2 cellular contexts compared by ENCODE assay signal in genomic region chr17:59853168-59853918, GRCh38.
TF ChIP-seq lines count a peak whose summit lies in the region.

No MANE protein-coding gene starts in this region.

TF ChIP-seq in K562, 482 proteins besides CTCF, POLR2A, EP300 and RAD21 (continued from another document and continues in another):
- TF ChIP-seq CHAMP1 (IDR thresholded peaks at IDR 0.05) (peak; percentile 99), FOXK2 (conservative IDR thresholded peaks at IDR 0.05 in 1 of 2, IDR thresholded peaks at IDR 0.05 in 1 of 2; ENCODE audit: low read depth in 2 of 2) (peak; percentile 53 to 70; a peak in 3 of 4 replicates), RNF2 (IDR thresholded peaks at IDR 0.05) (no peak), ZNF239 (CRISPR knock-in tag; IDR thresholded peaks at IDR 0.05) (no peak), ELK3 (CRISPR knock-in tag; IDR thresholded peaks at IDR 0.05) (no peak), DIDO1 (tag; IDR thresholded peaks at IDR 0.05; ENCODE audit: low read depth) (no peak), JUND (IDR thresholded peaks at IDR 0.05; ENCODE audit: borderline replicate concordance, low read depth, low read length) (peak; percentile 70; the same call in 1 of the 2 replicates), JUND (tag; IDR thresholded peaks at IDR 0.05; ENCODE audit: borderline replicate concordance, low read depth, low read length) (no peak), THRAP3 (IDR thresholded peaks at IDR 0.05; ENCODE audit: borderline replicate concordance) (no peak), ZSCAN29 (IDR thresholded peaks at IDR 0.05) (no peak), EWSR1 (IDR thresholded peaks at IDR 0.05; ENCODE audit: borderline replicate concordance, low read depth, partially characterized antibody) (peak; percentile 76), TRIM28 (IDR thresholded peaks at IDR 0.05) (no peak), ATF1 (CRISPR knock-in tag; IDR thresholded peaks at IDR 0.05) (no peak), ATF1 (tag; IDR thresholded peaks at IDR 0.05) (no peak), PHF21A (IDR thresholded peaks at IDR 0.05; ENCODE audit: borderline replicate concordance, low read depth) (no peak), POLR2G (IDR thresholded peaks at IDR 0.05; ENCODE audit: low read depth, low read length) (no peak), EHMT2 (IDR thresholded peaks at IDR 0.05) (no peak), ZBTB33 (CRISPR knock-in tag; IDR thresholded peaks at IDR 0.05) (no peak), DDX20 (tag; IDR thresholded peaks at IDR 0.05; ENCODE audit: low read depth) (peak; percentile 33; the same call in 1 of the 2 replicates), IRF1 (CRISPR knock-in tag; IDR thresholded peaks at IDR 0.05; ENCODE audit: borderline replicate concordance) (no peak), TAF9B (IDR thresholded peaks at IDR 0.05; ENCODE audit: partially characterized antibody) (no peak), RAD51 (IDR thresholded peaks at IDR 0.05; ENCODE audit: borderline replicate concordance, low read depth) (no peak), YY1 (IDR thresholded peaks at IDR 0.05; ENCODE audit: borderline replicate concordance in 1 of 3, control insufficient read depth in 1 of 3, extremely low read depth in 1 of 3, insufficient read depth in 3 of 3, insufficient read length in 1 of 3, insufficient replicate concordance in 2 of 3, low read depth in 1 of 3, low read length in 2 of 3) (peak in 2 of 3 experiments; percentile 38 to 73), EZH2 (IDR thresholded peaks at IDR 0.05; ENCODE audit: borderline replicate concordance, low read depth, low read length) (no peak), ZNF668 (CRISPR knock-in tag; IDR thresholded peaks at IDR 0.05) (no peak), COPS2 (conservative IDR thresholded peaks at IDR 0.05) (no peak), RBBP5 (IDR thresholded peaks at IDR 0.05; ENCODE audit: borderline replicate concordance, insufficient read depth, low read length, poor library complexity, severe bottlenecking) (no peak), ZNF354B (CRISPR knock-in tag; IDR thresholded peaks at IDR 0.05) (no peak)

TF ChIP-seq in HepG2, 621 proteins besides CTCF, POLR2A, EP300 and RAD21 (continued from another document and continues in another):
- TF ChIP-seq FOXP4 (CRISPR knock-in tag; IDR thresholded peaks at IDR 0.05), result peak; percentile 96
- TF ChIP-seq GATAD1 (CRISPR knock-in tag; IDR thresholded peaks at IDR 0.05), result peak; percentile 81
- TF ChIP-seq ZNF180 (CRISPR knock-in tag; IDR thresholded peaks at IDR 0.05; ENCODE audit: borderline replicate concordance, low read depth), result no peak
- TF ChIP-seq ZNF615 (CRISPR knock-in tag; IDR thresholded peaks at IDR 0.05; ENCODE audit: borderline replicate concordance), result no peak
- peak; percentile 70 for TF ChIP-seq BORCS8-MEF2B (CRISPR knock-in tag; IDR thresholded peaks at IDR 0.05)
- TF ChIP-seq HNRNPUL1 (IDR thresholded peaks at IDR 0.05; ENCODE audit: low read depth, low read length), result no peak
- no peak for TF ChIP-seq ZNF780A (CRISPR knock-in tag; IDR thresholded peaks at IDR 0.05)
- TF ChIP-seq HNF1A (IDR thresholded peaks at IDR 0.05; ENCODE audit: low read depth), result peak; percentile 74
- peak; percentile 85; the same call in 1 of the 2 replicates for TF ChIP-seq HNF1A (CRISPR knock-in tag; IDR thresholded peaks at IDR 0.05; ENCODE audit: borderline replicate concordance)
- peak; percentile 53; the same call in 1 of the 2 replicates for TF ChIP-seq MTA1 (CRISPR knock-in tag; IDR thresholded peaks at IDR 0.05; ENCODE audit: borderline replicate concordance)
- no peak for TF ChIP-seq SMARCE1 (IDR thresholded peaks at IDR 0.05; ENCODE audit: borderline replicate concordance)
- peak; percentile 93 for TF ChIP-seq MXD4 (CRISPR knock-in tag; IDR thresholded peaks at IDR 0.05)
- TF ChIP-seq KLF11 (CRISPR knock-in tag; IDR thresholded peaks at IDR 0.05), result peak; percentile 76
- TF ChIP-seq IRF1 (CRISPR knock-in tag; IDR thresholded peaks at IDR 0.05; ENCODE audit: low read depth), result no peak
- TF ChIP-seq JARID2 (CRISPR knock-in tag; IDR thresholded peaks at IDR 0.05; ENCODE audit: insufficient replicate concordance), result peak; percentile 51
- TF ChIP-seq NFE2 (CRISPR knock-in tag; IDR thresholded peaks at IDR 0.05), result peak; percentile 74
- TF ChIP-seq ZNF776 (CRISPR knock-in tag; IDR thresholded peaks at IDR 0.05), result no peak
- 0 out of 2 replicates have a peak, but pooled peaks have one; percentile 6 for TF ChIP-seq ZBTB40 (IDR thresholded peaks at IDR 0.05)
- TF ChIP-seq ZBTB40 (CRISPR knock-in tag; IDR thresholded peaks at IDR 0.05), result no peak; the same call in 1 of the 2 replicates
- TF ChIP-seq ZNF605 (CRISPR knock-in tag; IDR thresholded peaks at IDR 0.05), result peak; percentile 89
- peak; percentile 67 for TF ChIP-seq NFE2L2 (IDR thresholded peaks at IDR 0.05; ENCODE audit: low read length)
- no peak for TF ChIP-seq CBX2 (IDR thresholded peaks at IDR 0.05; ENCODE audit: low read depth, low read length)
- no peak for TF ChIP-seq CBX2 (CRISPR knock-in tag; IDR thresholded peaks at IDR 0.05; ENCODE audit: low read depth)
- TF ChIP-seq NR0B2 (CRISPR knock-in tag; IDR thresholded peaks at IDR 0.05), result 0 out of 2 replicates have a peak, but pooled peaks have one; percentile 54
- TF ChIP-seq ZNF629 (CRISPR knock-in tag; conservative IDR thresholded peaks at IDR 0.05), result peak; percentile 36; the same call in 1 of the 2 replicates
- TF ChIP-seq MAFF (IDR thresholded peaks at IDR 0.05; ENCODE audit: low read depth, low read length), result peak; percentile 83
- peak; percentile 100 for TF ChIP-seq MED1 (CRISPR knock-in tag; IDR thresholded peaks at IDR 0.05)
- peak; percentile 71; the same call in 1 of the 2 replicates for TF ChIP-seq ZNF503 (CRISPR knock-in tag; IDR thresholded peaks at IDR 0.05)
- TF ChIP-seq ARNT2 (CRISPR knock-in tag; IDR thresholded peaks at IDR 0.05; ENCODE audit: low read depth), result peak; percentile 81
